ENCODE assay signal across 1 cellular context in genomic region chr11:131744847-131745246, GRCh38.
TF ChIP-seq lines count a peak whose summit lies in the region.

No MANE protein-coding gene starts in this region.

TF ChIP-seq in SK-N-SH treated with all-trans-retinoic acid at 6 μM for 48 hours, 23 proteins besides CTCF, POLR2A, EP300 and RAD21 (continued from another document):
- no peak for TF ChIP-seq ZNF8 (CRISPR knock-in tag; IDR thresholded peaks at IDR 0.05)
- TF ChIP-seq ZC3H10 (CRISPR knock-in tag; IDR thresholded peaks at IDR 0.05): no peak
- TF ChIP-seq ESRRG (CRISPR knock-in tag; IDR thresholded peaks at IDR 0.05): no peak
- TF ChIP-seq GLIS3 (CRISPR knock-in tag; IDR thresholded peaks at IDR 0.05): no peak
- no peak for TF ChIP-seq ISL1 (CRISPR knock-in tag; IDR thresholded peaks at IDR 0.05)
